Comparison of ENCODE assay signal across 18 cellular contexts in the genomic region with DNA sequence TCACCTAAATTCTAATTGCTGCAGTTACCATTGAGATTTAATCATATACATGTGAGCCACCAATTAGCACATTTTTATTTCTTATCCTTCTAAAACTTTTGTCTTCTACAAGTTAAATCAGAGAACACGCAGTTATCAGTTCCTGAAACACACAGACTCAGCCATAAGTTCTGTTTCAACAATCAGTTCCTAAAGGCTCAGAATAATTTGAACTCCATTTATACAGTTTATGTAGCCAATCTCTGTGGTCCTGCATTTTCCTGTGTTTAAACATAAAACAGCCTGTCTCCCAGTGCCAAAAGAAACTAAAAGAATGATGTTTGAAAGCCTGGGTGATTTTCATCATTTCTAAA. TPM values are rescaled to one million over a fixed set of nuclear protein-coding genes. Genes with fewer than 3 reads are reported as not detected.
A peak's percentile ranks its signal among the peaks of the same experiment; 100 is the strongest.
DNase-seq lines count a peak whose midpoint lies in the region; ATAC-seq and TF ChIP-seq lines count a peak whose summit lies in the region.
"Had no signal": no experiment of that assay in that cellular context is flagged by ENCODE, and none has a peak within 500 bp of the region (broad histone marks: within the 10 kb centered on the region; RNA-seq: fewer than 3 reads in every experiment).

No MANE protein-coding gene starts in this region.

- H3K9ac ChIP-seq in BLaER1 treated with 17β-estradiol and CSF1 and Interleukin-3, amounts not matched to agents 10 nM and 100 nM, result no peak overlapping the region
- peak overlapping the region; percentile 92 for H3K9ac ChIP-seq in adipocyte (ENCODE audit: low read length)

- H3K27me3 ChIP-seq in BLaER1 treated with 17β-estradiol and CSF1 and Interleukin-3, amounts not matched to agents 10 nM and 100 nM, result peaks cover 30 to 49% (median 44%) of the 10 kb centered on the region in 11 experiments
- H3K27me3 ChIP-seq in adipocyte (replicated peaks; ENCODE audit: control insufficient read depth, insufficient read depth, low read length) (no peaks in the 10 kb centered on the region), esophagus muscularis mucosa (no peaks in the 10 kb centered on the region), psoas muscle (ENCODE audit: insufficient read depth in 3 of 3, low read length in 2 of 3) (no peaks in the 10 kb centered on the region)

- no peaks in the 10 kb centered on the region for H3K9me3 ChIP-seq in BLaER1 treated with 17β-estradiol and CSF1 and Interleukin-3, amounts not matched to agents 10 nM and 100 nM (replicated peaks in 1 of 11)
- no peaks in the 10 kb centered on the region for H3K9me3 ChIP-seq in adipocyte (ENCODE audit: control insufficient read depth, low read length)
- H3K9me3 ChIP-seq in esophagus muscularis mucosa, result no peaks in the 10 kb centered on the region
- no peaks in the 10 kb centered on the region for H3K9me3 ChIP-seq in psoas muscle

- intact Hi-C loops in esophagus muscularis mucosa (cut with DNase I), result loop anchor here (5.0 kb wide), 1 partner anchor 39 kb away; no protein-coding TSS in a partner anchor
- intact Hi-C loops in psoas muscle (cut with DNase I), result loop anchor here in 1 of 2 donors (5.0 kb wide), 1 partner anchor 61 kb away; a partner anchor contains a TSS

- H3K36me3 Mint-ChIP-seq in activated naive CD8-positive, alpha-beta T cell treated with anti-CD3 and anti-CD28 coated beads for 36 hours, result no peaks in the 10 kb centered on the region
- H3K36me3 Mint-ChIP-seq: activated naive CD4-positive, alpha-beta T cell treated with anti-CD3 and anti-CD28 coated beads, Interleukin-2, amount 50 U/mL, for 24 hours had no signal

- DNase-seq in adipocyte (ENCODE audit: low read depth), result no peak
- no peak for DNase-seq in esophagus muscularis mucosa (ENCODE audit: extremely low spot score)
- DNase-seq in psoas muscle, result no peak
- DNase-seq in anterior cingulate cortex (lab: John Stamatoyannopoulos, UW), result no peak
- no peak for DNase-seq in activated naive CD8-positive, alpha-beta T cell treated with anti-CD3 and anti-CD28 coated beads for 36 hours
- no peak for DNase-seq in central memory CD4-positive, alpha-beta T cell
- DNase-seq: activated CD4-positive, alpha-beta T cell treated with anti-CD3 and anti-CD28 coated beads, Interleukin-2, amount 10 ng/mL, durations not matched to agents 7 days and 5 days; cerebellar nuclear complex; NCI-H526 treated with DMSO at 0.1 percent for 48 hours; OCI-M1 had no signal

- no peaks in the 10 kb centered on the region for H3K36me3 ChIP-seq in BLaER1 treated with 17β-estradiol and CSF1 and Interleukin-3, amounts not matched to agents 10 nM and 100 nM
- H3K36me3 ChIP-seq in adipocyte (ENCODE audit: control insufficient read depth, insufficient read depth, low read length, severe bottlenecking) (peaks cover 3% of the 10 kb centered on the region), esophagus muscularis mucosa (peaks cover 0 to 5% (median 0%) of the 10 kb centered on the region in 4 donors), psoas muscle (ENCODE audit: insufficient read depth in 1 of 2, low read depth in 1 of 2) (no peaks in the 10 kb centered on the region)

- no peak overlapping the region for H3K4me3 Mint-ChIP-seq in activated naive CD8-positive, alpha-beta T cell treated with anti-CD3 and anti-CD28 coated beads for 36 hours
- H3K4me3 Mint-ChIP-seq: activated CD4-positive, alpha-beta T cell treated with anti-CD3 and anti-CD28 coated beads, Interleukin-2, amount 10 ng/mL, durations not matched to agents 7 days and 5 days; activated naive CD4-positive, alpha-beta T cell treated with anti-CD3 and anti-CD28 coated beads, Interleukin-2, amount 50 U/mL, for 24 hours had no signal

- no peak for TF ChIP-seq CTCF in esophagus muscularis mucosa (IDR thresholded peaks at IDR 0.05)
- TF ChIP-seq CTCF in psoas muscle (IDR thresholded peaks at IDR 0.05), result no peak

- no peak for TF ChIP-seq POLR2A in esophagus muscularis mucosa (IDR thresholded peaks at IDR 0.05; ENCODE audit: low read depth)

- no peaks in the 10 kb centered on the region for H3K9me3 Mint-ChIP-seq in activated naive CD8-positive, alpha-beta T cell treated with anti-CD3 and anti-CD28 coated beads for 36 hours
- H3K9me3 Mint-ChIP-seq: activated CD4-positive, alpha-beta T cell treated with anti-CD3 and anti-CD28 coated beads, Interleukin-2, amount 10 ng/mL, durations not matched to agents 7 days and 5 days; activated naive CD4-positive, alpha-beta T cell treated with anti-CD3 and anti-CD28 coated beads, Interleukin-2, amount 50 U/mL, for 24 hours had no signal

- 74% methylated on average over 1 of the region's 1 CpG for WGBS in esophagus muscularis mucosa
- WGBS in psoas muscle, 3 donors, result 77 to 85% (median 84%) methylated on average over 1 of the region's 1 CpG

- peaks cover 32 to 53% (median 39%) of the 10 kb centered on the region in 10 experiments for H3K4me1 ChIP-seq in BLaER1 treated with 17β-estradiol and CSF1 and Interleukin-3, amounts not matched to agents 10 nM and 100 nM
- H3K4me1 ChIP-seq in adipocyte (ENCODE audit: control insufficient read depth, insufficient read depth, low read length) (peaks cover 40% of the 10 kb centered on the region), esophagus muscularis mucosa (peaks cover 39 to 60% (median 53%) of the 10 kb centered on the region in 4 donors), psoas muscle (peaks cover 39% of the 10 kb centered on the region)

- H3K27ac Mint-ChIP-seq in activated naive CD8-positive, alpha-beta T cell treated with anti-CD3 and anti-CD28 coated beads for 36 hours, result no peak overlapping the region
- H3K27ac Mint-ChIP-seq: activated CD4-positive, alpha-beta T cell treated with anti-CD3 and anti-CD28 coated beads, Interleukin-2, amount 10 ng/mL, durations not matched to agents 7 days and 5 days; activated naive CD4-positive, alpha-beta T cell treated with anti-CD3 and anti-CD28 coated beads, Interleukin-2, amount 50 U/mL, for 24 hours had no signal

- H3K4me3 ChIP-seq in BLaER1 treated with 17β-estradiol and CSF1 and Interleukin-3, amounts not matched to agents 10 nM and 100 nM, result no peak overlapping the region
- H3K4me3 ChIP-seq in adipocyte (ENCODE audit: low read length) (peak overlapping the region; percentile 87), esophagus muscularis mucosa (no peak overlapping the region), psoas muscle (peak overlapping the region; percentile 90)
- H3K4me3 ChIP-seq: smooth muscle cell had no signal

- peaks cover 27% of the 10 kb centered on the region for H3K4me1 Mint-ChIP-seq in activated naive CD8-positive, alpha-beta T cell treated with anti-CD3 and anti-CD28 coated beads for 36 hours

- peaks cover 0 to 7% (median 0%) of the 10 kb centered on the region in 11 experiments; a peak in 3 of 22 replicates for H4K20me1 ChIP-seq in BLaER1 treated with 17β-estradiol and CSF1 and Interleukin-3, amounts not matched to agents 10 nM and 100 nM

- H3K4me2 ChIP-seq in BLaER1 treated with 17β-estradiol and CSF1 and Interleukin-3, amounts not matched to agents 10 nM and 100 nM, result peak overlapping the region; percentile 63 to 90 (median 78); a peak in 20 of 22 replicates
- H3K4me2 ChIP-seq: smooth muscle cell had no signal

- ATAC-seq in psoas muscle, result no peak
- no peak for ATAC-seq in HG02973 (IDR thresholded peaks at IDR 0.05; ENCODE audit: unreplicated experiment)
- ATAC-seq: SK-N-SH treated with all-trans-retinoic acid at 6 μM for 48 hours had no signal

- H3K27ac ChIP-seq in BLaER1 treated with 17β-estradiol and CSF1 and Interleukin-3, amounts not matched to agents 10 nM and 100 nM, result peak overlapping the region in 1 of 11 experiments; percentile 7; a peak in 1 of 22 replicates
- peak overlapping the region; percentile 51 to 92 (median 68) for H3K27ac ChIP-seq in esophagus muscularis mucosa (replicated peaks in 1 of 4)
- H3K27ac ChIP-seq in psoas muscle, result peak overlapping the region; percentile 97

- no peak for TF ChIP-seq EP300 in esophagus muscularis mucosa (IDR thresholded peaks at IDR 0.05)

- H3K27me3 Mint-ChIP-seq in activated naive CD8-positive, alpha-beta T cell treated with anti-CD3 and anti-CD28 coated beads for 36 hours, result no peaks in the 10 kb centered on the region
- H3K27me3 Mint-ChIP-seq: activated naive CD4-positive, alpha-beta T cell treated with anti-CD3 and anti-CD28 coated beads, Interleukin-2, amount 50 U/mL, for 24 hours had no signal

RNA-seq across cellular contexts. Expression of a gene that starts 2.9 kb away (rescaled TPM):
- total RNA-seq in esophagus muscularis mucosa (10 to 100 TPM; 40.3 to 74.8 (median 54.4) TPM), psoas muscle (100 to 1,000 TPM in 1 of 4 donors, 10 to 100 TPM in 3; 67.6 to 102 (median 83.6) TPM)
- polyA plus RNA-seq in psoas muscle, result 100 to 1,000 TPM in 1 of 3 donors, 10 to 100 TPM in 2; 50.0 to 115 (median 82.3) TPM
- total RNA-seq in activated naive CD8-positive, alpha-beta T cell treated with anti-CD3 and anti-CD28 coated beads for 36 hours, result 1 to 10 TPM; 6.0 to 6.5 TPM

RNA-seq across cellular contexts. Expression of a gene that starts 48.2 kb away (rescaled TPM):
- total RNA-seq in esophagus muscularis mucosa (not detected), psoas muscle (not detected)
- polyA plus RNA-seq in psoas muscle, result under 1 TPM in 1 of 3 donors, not detected in 2; 0.16 TPM
- total RNA-seq in activated naive CD8-positive, alpha-beta T cell treated with anti-CD3 and anti-CD28 coated beads for 36 hours, result 1 to 10 TPM in 1 of 2 experiments, under 1 TPM in 1; 0.52 to 1.0 TPM
- total RNA-seq: glomerular endothelial cell, kidney epithelial cell, smooth muscle cell, urinary bladder had no signal
- polyA plus RNA-seq: smooth muscle cell, urinary bladder had no signal

RNA-seq across cellular contexts. Expression of a gene that starts 59.8 kb away (rescaled TPM):
- total RNA-seq in esophagus muscularis mucosa, result 100 to 1,000 TPM; 138 to 202 (median 144) TPM
- total RNA-seq in psoas muscle, result 10 to 100 TPM in 3 of 4 donors, 1 to 10 TPM in 1; 9.4 to 12.2 (median 10.7) TPM
- polyA plus RNA-seq in psoas muscle, result 1 to 10 TPM; 3.2 to 6.4 (median 3.3) TPM
- 10 to 100 TPM; 20.9 to 23.2 TPM for total RNA-seq in activated naive CD8-positive, alpha-beta T cell treated with anti-CD3 and anti-CD28 coated beads for 36 hours

Comparison
In these comparisons a context has a peak if more than half of its experiments do, and no peak if none do; other contexts are left out.
1. H3K4me3 ChIP-seq: peak in adipocyte (single experiment) and psoas muscle (single experiment); none in BLaER1 treated with 17β-estradiol and CSF1 and Interleukin-3, amounts not matched to agents 10 nM and 100 nM (0 of 10) and esophagus muscularis mucosa (0 of 4).
2. RNA of a gene that starts 2.9 kb away (total RNA-seq): 67.6 to 102 TPM in psoas muscle and 40.3 to 74.8 TPM in esophagus muscularis mucosa; 6.0 to 6.5 TPM in activated naive CD8-positive, alpha-beta T cell treated with anti-CD3 and anti-CD28 coated beads for 36 hours; every median in the first group is over 4 times any median in the second.
3. RNA of a gene that starts 59.8 kb away (total RNA-seq): 138 to 202 TPM in esophagus muscularis mucosa; 20.9 to 23.2 TPM in activated naive CD8-positive, alpha-beta T cell treated with anti-CD3 and anti-CD28 coated beads for 36 hours and 9.4 to 12.2 TPM in psoas muscle; every median in the first group is over 4 times any median in the second.